29 cellular contexts compared by ENCODE assay signal in genomic region chr2:236008006-236008405, GRCh38.
"Had no signal": no experiment of that assay in that cellular context is flagged by ENCODE, and none has a peak within 500 bp of the region (broad histone marks: within the 10 kb centered on the region; RNA-seq: fewer than 3 reads in every experiment).

No MANE protein-coding gene starts in this region.

- H2AFZ ChIP-seq: parathyroid adenoma had no signal

- H3K4me1 ChIP-seq: foreskin keratinocyte, lower lobe of right lung, parathyroid adenoma, psoas muscle, right atrium auricular region, testis, transverse colon had no signal

- H3K79me2 ChIP-seq: parathyroid adenoma had no signal

- ATAC-seq: activated CD4-positive, CD25-positive, alpha-beta regulatory T cell treated with anti-CD3 and anti-CD28 coated beads, Interleukin-2, amount 50 U/mL, for 24 hours; foreskin keratinocyte; heart left ventricle; left lobe of liver; lower lobe of right lung; naive thymus-derived CD4-positive, alpha-beta T cell; psoas muscle; T-helper 17 cell had no signal

- H3K4me2 ChIP-seq: smooth muscle cell had no signal

- H3K36me3 ChIP-seq: heart left ventricle, lower lobe of right lung, right atrium auricular region, transverse colon had no signal

- H3K9ac ChIP-seq: parathyroid adenoma had no signal

- H3K4me3 ChIP-seq: coronary artery, dorsolateral prefrontal cortex, heart left ventricle, lower lobe of right lung, psoas muscle, right atrium auricular region, smooth muscle cell, testis, transverse colon had no signal

- H3K27me3 ChIP-seq: dorsolateral prefrontal cortex, foreskin keratinocyte, heart left ventricle, right atrium auricular region, testis, transverse colon had no signal

- H3K27ac ChIP-seq: coronary artery, foreskin keratinocyte, heart left ventricle, lower lobe of right lung, parathyroid adenoma, psoas muscle, right atrium auricular region, testis, transverse colon, WERI-Rb-1 had no signal

- DNase-seq: activated CD4-positive, alpha-beta T cell treated with anti-CD3 and anti-CD28 coated beads for 48 hours; activated CD4-positive, alpha-beta T cell treated with anti-CD3 and anti-CD28 coated beads, Interleukin-2, amount 50 U/mL, for 48 hours; activated CD8-positive, alpha-beta memory T cell treated with anti-CD3 and anti-CD28 coated beads for 24 hours; activated effector memory CD4-positive, alpha-beta T cell treated with Interleukin-2 at 50 U/mL for 16 hours; activated naive CD4-positive, alpha-beta T cell treated with Interleukin-2 at 50 U/mL for 16 hours; dorsolateral prefrontal cortex; effector memory CD4-positive, alpha-beta T cell; foreskin keratinocyte; heart left ventricle; kidney glomerular epithelial cell; lower lobe of right lung; mesendoderm; naive thymus-derived CD4-positive, alpha-beta T cell; nucleus accumbens; psoas muscle; stimulated activated CD4-positive, alpha-beta T cell treated with anti-CD3 and anti-CD28 coated beads, Interleukin-15, amount 100 ng/mL, for 24 hours; stimulated activated CD4-positive, alpha-beta T cell treated with anti-CD3 and anti-CD28 coated beads, Interleukin-2, amount 100 ng/mL, for 24 hours; stimulated activated naive CD4-positive, alpha-beta T cell; T-helper 17 cell; T1000; testis; transverse colon; WERI-Rb-1 had no signal

- H3K9me3 ChIP-seq: heart left ventricle, lower lobe of right lung, psoas muscle, right atrium auricular region, testis, transverse colon had no signal
